16 cellular contexts compared by ENCODE assay signal in the genomic region with DNA sequence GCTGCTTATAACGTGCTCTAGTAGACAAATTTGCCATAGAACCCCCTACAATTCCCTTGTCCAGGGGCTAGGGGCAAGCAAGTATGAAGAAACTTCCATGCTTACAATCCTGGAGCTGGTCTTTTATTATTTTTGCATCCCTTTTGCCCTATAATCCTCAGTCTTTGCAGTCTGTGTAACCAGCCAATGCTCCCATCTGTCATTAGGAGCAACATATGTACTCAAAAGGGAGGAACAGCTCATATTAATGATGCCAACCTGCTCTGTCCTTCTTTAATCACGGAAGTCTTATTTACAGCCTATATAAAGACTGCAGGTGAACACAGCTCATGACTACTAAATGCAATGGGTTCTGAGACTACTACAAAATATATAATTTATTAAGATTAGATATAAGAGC.
DNase-seq lines count a peak whose midpoint lies in the region; ATAC-seq and TF ChIP-seq lines count a peak whose summit lies in the region.
"Had no signal": no experiment of that assay in that cellular context is flagged by ENCODE, and none has a peak within 500 bp of the region (broad histone marks: within the 10 kb centered on the region; RNA-seq: fewer than 3 reads in every experiment).

No MANE protein-coding gene starts in this region.

- no peak for ATAC-seq in HG03196 (IDR thresholded peaks at IDR 0.05; ENCODE audit: unreplicated experiment)
- ATAC-seq: GM12878 had no signal

- peaks cover 27% of the 10 kb centered on the region for H3K27me3 Mint-ChIP-seq in mesothelial cell of epicardium (ENCODE audit: low read depth)
- H3K27me3 Mint-ChIP-seq: CD4-positive, alpha-beta memory T cell had no signal

- no peak overlapping the region for H3K4me3 ChIP-seq in WERI-Rb-1 (ENCODE audit: low read depth, low read length)
- H3K4me3 ChIP-seq in ascending aorta: no peak overlapping the region
- H3K4me3 ChIP-seq: GM12878, GM23248 had no signal

- no peaks in the 10 kb centered on the region for H3K9me3 ChIP-seq in WERI-Rb-1 (ENCODE audit: severe bottlenecking)
- no peaks in the 10 kb centered on the region for H3K9me3 ChIP-seq in ascending aorta

- peak; percentile 83 for DNase-seq in NCI-H524 treated with DMSO at 0.1 percent for 48 hours (lab: John Stamatoyannopoulos, UW)
- no peak for DNase-seq in WERI-Rb-1
- DNase-seq in cerebellum (ENCODE audit: low spot score): peak; percentile 69
- no peak for DNase-seq in ureter (ENCODE audit: low spot score)
- DNase-seq in ascending aorta (ENCODE audit: low spot score in 2 of 2): no peak
- no peak for DNase-seq in mesothelial cell of epicardium (ENCODE audit: low spot score in 2 of 2, unreplicated experiment in 2 of 2)
- DNase-seq: Calu3; CD4-positive, alpha-beta memory T cell; COR-L47; DMS53; DMS79 treated with DMSO at 0.1 percent for 48 hours; GM23248; H7; HCEC 1CT had no signal

- H3K36me3 ChIP-seq in WERI-Rb-1 (no peaks in the 10 kb centered on the region), ascending aorta (no peaks in the 10 kb centered on the region)

- H3K4me1 ChIP-seq in ascending aorta: no peaks in the 10 kb centered on the region

- H3K27me3 ChIP-seq in WERI-Rb-1 (ENCODE audit: insufficient read depth, low read depth, severe bottlenecking): no peaks in the 10 kb centered on the region
- H3K27me3 ChIP-seq in ascending aorta: no peaks in the 10 kb centered on the region

- H3K4me1 Mint-ChIP-seq in mesothelial cell of epicardium: no peaks in the 10 kb centered on the region
- H3K4me1 Mint-ChIP-seq: CD4-positive, alpha-beta memory T cell had no signal

- intact Hi-C loops in ascending aorta (cut with DNase I): no loop called here

- TF ChIP-seq CTCF in WERI-Rb-1 (IDR thresholded peaks at IDR 0.05; ENCODE audit: low read depth, low read length) (no peak), ascending aorta (IDR thresholded peaks at IDR 0.05) (no peak), mesothelial cell of epicardium (IDR thresholded peaks at IDR 0.05; ENCODE audit: unreplicated experiment) (no peak)

- no peak overlapping the region for H3K4me3 Mint-ChIP-seq in mesothelial cell of epicardium
- H3K4me3 Mint-ChIP-seq: CD4-positive, alpha-beta memory T cell had no signal

- no peaks in the 10 kb centered on the region for H3K9me3 Mint-ChIP-seq in mesothelial cell of epicardium

- H3K27ac ChIP-seq in WERI-Rb-1 (peak overlapping the region; percentile 23), ascending aorta (no peak overlapping the region)
- H3K27ac ChIP-seq: GM23248 had no signal

- no peak overlapping the region for H3K27ac Mint-ChIP-seq in mesothelial cell of epicardium
- H3K27ac Mint-ChIP-seq: CD4-positive, alpha-beta memory T cell had no signal

- no peaks in the 10 kb centered on the region for H3K36me3 Mint-ChIP-seq in mesothelial cell of epicardium
- H3K36me3 Mint-ChIP-seq: CD4-positive, alpha-beta memory T cell had no signal

Comparison
In these comparisons a context has a peak if more than half of its experiments do, and no peak if none do; other contexts are left out.
1. DNase-seq: peak in NCI-H524 treated with DMSO at 0.1 percent for 48 hours (single experiment) and cerebellum (single experiment); none in WERI-Rb-1 (single experiment), ureter (single experiment), ascending aorta (0 of 2) and mesothelial cell of epicardium (0 of 2).